ENCODE assay signal across 21 cellular contexts in genomic region chr14:26702721-26703250, GRCh38.
"Had no signal": no experiment of that assay in that cellular context is flagged by ENCODE, and none has a peak within 500 bp of the region (broad histone marks: within the 10 kb centered on the region; RNA-seq: fewer than 3 reads in every experiment).

No MANE protein-coding gene starts in this region.

- FAIRE-seq: endometrium, urothelium cell line had no signal

- H3K4me1 ChIP-seq: colonic mucosa, esophagus muscularis mucosa, tibial artery had no signal

- H3K36me3 ChIP-seq: colonic mucosa, esophagus muscularis mucosa, tibial artery had no signal

- H3K9me3 ChIP-seq: colonic mucosa, esophagus muscularis mucosa, tibial artery had no signal

- ATAC-seq: left ventricle myocardium superior, natural killer cell, right cardiac atrium, T-cell had no signal

- H3K27ac ChIP-seq: colonic mucosa, esophagus muscularis mucosa, skin epidermis, tibial artery had no signal

- DNase-seq: activated CD4-positive, alpha-beta T cell treated with anti-CD3 and anti-CD28 coated beads for 1 hour; activated CD4-positive, alpha-beta T cell treated with anti-CD3 and anti-CD28 coated beads, Interleukin-2, amount 50 U/mL, for 4 hours; activated naive CD4-positive, alpha-beta T cell treated with anti-CD3 and anti-CD28 coated beads, Interleukin-2, amount 10 ng/mL, durations not matched to agents 7 days and 5 days; activated T-cell treated with anti-CD3 and anti-CD28 coated beads, Interleukin-2, amount 50 U/mL, for 1 hour; central memory CD4-positive, alpha-beta T cell; colonic mucosa; hippocampal formation; left ventricle myocardium superior; natural killer cell; nucleus accumbens; posterior cingulate gyrus; right cardiac atrium; stimulated activated CD4-positive, alpha-beta T cell treated with anti-CD3 and anti-CD28 coated beads, Interleukin-4, amount 100 ng/mL, for 24 hours; stimulated activated naive CD4-positive, alpha-beta T cell; T-cell; T-helper 9 cell; tibial artery had no signal

- H3K4me3 ChIP-seq: colonic mucosa, esophagus muscularis mucosa, skin epidermis, tibial artery had no signal

- H3K27me3 ChIP-seq: colonic mucosa, esophagus muscularis mucosa, tibial artery had no signal
